Comparison of ENCODE assay signal across 10 cellular contexts in the genomic region with DNA sequence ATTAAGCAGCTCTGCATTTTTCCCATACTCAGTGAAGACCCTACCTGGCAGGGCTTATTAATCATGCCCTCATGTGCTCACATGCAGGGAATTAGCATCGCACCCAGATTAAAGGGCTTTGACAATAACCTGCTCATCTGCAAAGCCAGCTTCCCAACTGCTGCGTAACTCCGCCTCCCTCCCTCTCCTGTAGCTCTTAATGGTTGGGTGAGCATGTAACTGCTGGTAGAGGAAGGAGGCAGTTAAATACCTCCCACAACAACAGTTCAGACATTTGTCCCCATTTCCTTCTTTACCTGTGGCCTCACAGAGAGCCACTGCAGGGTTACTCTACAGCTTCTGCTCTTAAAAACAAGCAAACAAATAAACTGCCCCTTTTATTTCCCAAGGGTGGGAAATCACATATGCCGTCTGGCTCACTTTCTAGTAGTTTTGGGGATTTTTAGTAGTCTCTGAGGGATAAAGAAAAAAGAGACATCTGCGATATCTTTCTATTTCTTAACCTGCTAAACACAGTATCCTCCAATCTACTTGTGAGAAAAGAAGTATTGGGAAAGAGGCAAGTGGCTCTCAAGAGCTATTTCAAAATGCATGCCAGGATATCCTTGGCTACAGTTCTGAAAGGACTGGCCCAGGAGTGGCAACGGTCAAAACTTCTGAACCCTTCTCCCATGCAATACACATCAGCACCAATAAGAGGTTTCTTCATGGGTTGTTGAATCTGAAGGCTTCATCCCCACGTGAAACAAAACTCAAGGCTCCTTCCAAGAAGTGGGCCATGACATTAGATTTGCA.
A peak's percentile ranks its signal among the peaks of the same experiment; 100 is the strongest.
DNase-seq lines count a peak whose midpoint lies in the region; ATAC-seq and TF ChIP-seq lines count a peak whose summit lies in the region.
"Had no signal": no experiment of that assay in that cellular context is flagged by ENCODE, and none has a peak within 500 bp of the region (broad histone marks: within the 10 kb centered on the region; RNA-seq: fewer than 3 reads in every experiment).

No MANE protein-coding gene starts in this region.

- DNase-seq in COLO668 (lab: John Stamatoyannopoulos, UW; ENCODE audit: unreplicated experiment) (peak; percentile 37), C1 segment of cervical spinal cord (lab: John Stamatoyannopoulos, UW) (no peak), erythroblast (lab: John Stamatoyannopoulos, UW) (no peak), HuH-7 (ENCODE audit: low spot score) (no peak)
- DNase-seq: psoas muscle had no signal

- 24% methylated on average over 5 of the region's 7 CpGs for WGBS in HUES64

- H3K27ac ChIP-seq in HUES64 (ENCODE audit: low read depth, low read length), result peak overlapping the region; percentile 5
- H3K27ac ChIP-seq: C4-2B, psoas muscle had no signal

- H3K4me3 ChIP-seq in HUES64 (ENCODE audit: low read length), result no peak overlapping the region
- H3K4me3 ChIP-seq: psoas muscle had no signal

- H3K27me3 ChIP-seq in HUES64 (ENCODE audit: insufficient read depth, low read length), result no peaks in the 10 kb centered on the region

- ATAC-seq in GM19438 (IDR thresholded peaks at IDR 0.05; ENCODE audit: low read depth, unreplicated experiment) (peak; percentile 73), esophagus mucosa (peak; percentile 36)
- no peak for ATAC-seq in activated CD4-positive, CD25-positive, alpha-beta regulatory T cell treated with anti-CD3 and anti-CD28 coated beads, Interleukin-2, amount 50 U/mL, for 24 hours

- peaks cover 44% of the 10 kb centered on the region for H3K4me1 ChIP-seq in HUES64 (ENCODE audit: insufficient read depth, low read length)

- H3K9ac ChIP-seq in HUES64 (ENCODE audit: low read depth, low read length), result no peak overlapping the region

- no peaks in the 10 kb centered on the region for H3K9me3 ChIP-seq in HUES64 (ENCODE audit: insufficient read depth, low read depth, low read length)
- H3K9me3 ChIP-seq: psoas muscle had no signal

- no peak for TF ChIP-seq POLR2A in erythroblast (IDR thresholded peaks at IDR 0.05; ENCODE audit: low read length)

- no peaks in the 10 kb centered on the region for H3K36me3 ChIP-seq in HUES64 (ENCODE audit: insufficient read depth, low read length)

Comparison
In these comparisons a context has a peak if more than half of its experiments do, and no peak if none do; other contexts are left out.
1. ATAC-seq: peak in GM19438 (single experiment) and esophagus mucosa (single experiment); none in activated CD4-positive, CD25-positive, alpha-beta regulatory T cell treated with anti-CD3 and anti-CD28 coated beads, Interleukin-2, amount 50 U/mL, for 24 hours (0 of 2).